27 cellular contexts compared by ENCODE assay signal in genomic region chr10:83274088-83274487, GRCh38.
A peak's percentile ranks its signal among the peaks of the same experiment; 100 is the strongest.
DNase-seq lines count a peak whose midpoint lies in the region; ATAC-seq and TF ChIP-seq lines count a peak whose summit lies in the region.
"Had no signal": no experiment of that assay in that cellular context is flagged by ENCODE, and none has a peak within 500 bp of the region (broad histone marks: within the 10 kb centered on the region; RNA-seq: fewer than 3 reads in every experiment).

No MANE protein-coding gene starts in this region.

- no peak for TF ChIP-seq CTCF in glutamatergic neuron (IDR thresholded peaks at IDR 0.05; ENCODE audit: partially characterized antibody, unreplicated experiment)

- H3K4me3 Mint-ChIP-seq in glutamatergic neuron (ENCODE audit: unreplicated experiment): peak overlapping the region; percentile 27
- H3K4me3 Mint-ChIP-seq: activated CD4-positive, alpha-beta T cell treated with anti-CD3 and anti-CD28 coated beads, Interleukin-2, amount 10 ng/mL, durations not matched to agents 7 days and 5 days; activated naive CD8-positive, alpha-beta T cell treated with anti-CD3 and anti-CD28 coated beads for 36 hours; activated T-helper 17 cell treated with anti-CD3 and anti-CD28 coated beads, Interleukin-2, amount 50 U/mL, for 72 hours; CD4-positive, alpha-beta T cell; effector memory CD8-positive, alpha-beta T cell; mesothelial cell of epicardium; naive thymus-derived CD8-positive, alpha-beta T cell had no signal

- DNase-seq in DMS 273 treated with DMSO at 0.1 percent for 48 hours (lab: John Stamatoyannopoulos, UW) (peak; percentile 74), NAMALWA (ENCODE audit: low spot score) (peak; percentile 56), UCSD-AML1 (lab: John Stamatoyannopoulos, UW; ENCODE audit: unreplicated experiment) (peak; percentile 5), glutamatergic neuron (no peak), sciatic nerve (ENCODE audit: low spot score) (no peak), RKO (ENCODE audit: low spot score) (no peak)
- DNase-seq: activated CD4-positive, alpha-beta T cell treated with anti-CD3 and anti-CD28 coated beads, Interleukin-2, amount 10 ng/mL, durations not matched to agents 7 days and 5 days; activated naive CD8-positive, alpha-beta T cell treated with anti-CD3 and anti-CD28 coated beads for 36 hours; CD4-positive, alpha-beta T cell; effector memory CD8-positive, alpha-beta T cell; head of caudate nucleus; left cardiac atrium; MM.1S; naive thymus-derived CD8-positive, alpha-beta T cell; NCI-H187; NCI-H748 treated with DMSO at 0.1 percent for 48 hours; PC-9; retina; spleen; stimulated activated CD4-positive, alpha-beta T cell treated with anti-CD3 and anti-CD28 coated beads, Interleukin-4, amount 100 ng/mL, for 24 hours; stimulated activated naive CD4-positive, alpha-beta T cell treated with Interleukin-2 at 50 U/mL for 16 hours; T-helper 2 cell; transverse colon had no signal

- no peak for ATAC-seq in sciatic nerve
- ATAC-seq in HG03135 (IDR thresholded peaks at IDR 0.05; ENCODE audit: unreplicated experiment): no peak
- no peak for ATAC-seq in HG03521 (IDR thresholded peaks at IDR 0.05; ENCODE audit: unreplicated experiment)
- ATAC-seq: activated T-helper 17 cell treated with anti-CD3 and anti-CD28 coated beads, Interleukin-2, amount 50 U/mL, for 72 hours; effector memory CD8-positive, alpha-beta T cell; naive thymus-derived CD8-positive, alpha-beta T cell had no signal

- H3K4me1 Mint-ChIP-seq in glutamatergic neuron (ENCODE audit: low read depth, unreplicated experiment): peaks cover 21% of the 10 kb centered on the region
- H3K4me1 Mint-ChIP-seq: activated CD4-positive, alpha-beta T cell treated with anti-CD3 and anti-CD28 coated beads, Interleukin-2, amount 10 ng/mL, durations not matched to agents 7 days and 5 days; activated naive CD8-positive, alpha-beta T cell treated with anti-CD3 and anti-CD28 coated beads for 36 hours; activated T-helper 17 cell treated with anti-CD3 and anti-CD28 coated beads, Interleukin-2, amount 50 U/mL, for 72 hours; naive thymus-derived CD8-positive, alpha-beta T cell had no signal

- no peaks in the 10 kb centered on the region for H3K36me3 Mint-ChIP-seq in glutamatergic neuron (ENCODE audit: unreplicated experiment)
- H3K36me3 Mint-ChIP-seq: activated naive CD8-positive, alpha-beta T cell treated with anti-CD3 and anti-CD28 coated beads for 36 hours; mesothelial cell of epicardium; naive thymus-derived CD8-positive, alpha-beta T cell had no signal

- intact Hi-C loops in sciatic nerve (cut with DNase I): no loop called here

- no peak overlapping the region for H3K27ac Mint-ChIP-seq in glutamatergic neuron (ENCODE audit: unreplicated experiment)
- H3K27ac Mint-ChIP-seq: activated CD4-positive, alpha-beta T cell treated with anti-CD3 and anti-CD28 coated beads, Interleukin-2, amount 10 ng/mL, durations not matched to agents 7 days and 5 days; activated naive CD8-positive, alpha-beta T cell treated with anti-CD3 and anti-CD28 coated beads for 36 hours; activated T-helper 17 cell treated with anti-CD3 and anti-CD28 coated beads, Interleukin-2, amount 50 U/mL, for 72 hours; CD4-positive, alpha-beta T cell; effector memory CD8-positive, alpha-beta T cell; mesothelial cell of epicardium had no signal

- H3K9me3 Mint-ChIP-seq in glutamatergic neuron (ENCODE audit: unreplicated experiment): peaks cover 2% of the 10 kb centered on the region
- H3K9me3 Mint-ChIP-seq: activated CD4-positive, alpha-beta T cell treated with anti-CD3 and anti-CD28 coated beads, Interleukin-2, amount 10 ng/mL, durations not matched to agents 7 days and 5 days; activated naive CD8-positive, alpha-beta T cell treated with anti-CD3 and anti-CD28 coated beads for 36 hours; activated T-helper 17 cell treated with anti-CD3 and anti-CD28 coated beads, Interleukin-2, amount 50 U/mL, for 72 hours; CD4-positive, alpha-beta T cell; effector memory CD8-positive, alpha-beta T cell; mesothelial cell of epicardium had no signal

- no peaks in the 10 kb centered on the region for H3K27me3 Mint-ChIP-seq in glutamatergic neuron (ENCODE audit: unreplicated experiment)
- H3K27me3 Mint-ChIP-seq: activated CD4-positive, alpha-beta T cell treated with anti-CD3 and anti-CD28 coated beads, Interleukin-2, amount 10 ng/mL, durations not matched to agents 7 days and 5 days; activated naive CD8-positive, alpha-beta T cell treated with anti-CD3 and anti-CD28 coated beads for 36 hours; activated T-helper 17 cell treated with anti-CD3 and anti-CD28 coated beads, Interleukin-2, amount 50 U/mL, for 72 hours; CD4-positive, alpha-beta T cell; effector memory CD8-positive, alpha-beta T cell; naive thymus-derived CD8-positive, alpha-beta T cell had no signal

Comparison
In these comparisons a context has a peak if more than half of its experiments do, and no peak if none do; other contexts are left out.
1. DNase-seq: peak in DMS 273 treated with DMSO at 0.1 percent for 48 hours (single experiment), NAMALWA (single experiment) and UCSD-AML1 (single experiment); none in glutamatergic neuron (single experiment), sciatic nerve (single experiment) and RKO (single experiment).